26 cellular contexts compared by ENCODE assay signal in the genomic region with DNA sequence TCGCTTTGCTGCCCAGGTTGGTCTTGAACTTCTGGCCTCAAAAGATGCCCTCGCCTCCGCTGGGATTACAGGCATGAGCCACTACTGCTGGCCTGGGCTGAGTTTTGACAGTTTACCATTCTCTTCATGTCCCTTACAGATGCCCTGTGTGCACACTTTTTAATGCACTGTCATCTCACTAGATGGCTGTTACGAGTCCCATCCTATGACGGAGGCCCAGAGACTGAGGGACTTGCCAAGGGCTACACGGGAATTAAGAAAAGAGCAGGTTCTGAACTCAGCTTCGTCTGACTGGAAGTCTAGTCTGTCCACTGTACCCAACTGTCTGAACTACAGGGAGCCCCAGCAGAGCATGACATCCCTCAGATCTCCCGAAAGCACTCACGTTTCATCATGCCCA.
"Had no signal": no experiment of that assay in that cellular context is flagged by ENCODE, and none has a peak within 500 bp of the region (broad histone marks: within the 10 kb centered on the region; RNA-seq: fewer than 3 reads in every experiment).

No MANE protein-coding gene starts in this region.

- H3K36me3 Mint-ChIP-seq: activated naive CD4-positive, alpha-beta T cell treated with anti-CD3 and anti-CD28 coated beads, Interleukin-2, amount 50 U/mL, for 72 hours; brain; mesothelial cell of epicardium; naive thymus-derived CD8-positive, alpha-beta T cell; WTC11 had no signal

- H3K27me3 Mint-ChIP-seq: activated CD4-positive, alpha-beta T cell treated with anti-CD3 and anti-CD28 coated beads for 36 hours; activated T-cell treated with anti-CD3 and anti-CD28 coated beads, Interleukin-2, amount 50 U/mL, for 24 hours; naive thymus-derived CD8-positive, alpha-beta T cell had no signal

- H3K4me2 ChIP-seq: hepatocyte had no signal

- H2AFZ ChIP-seq: hepatocyte had no signal

- H3K9me3 Mint-ChIP-seq: activated naive CD4-positive, alpha-beta T cell treated with anti-CD3 and anti-CD28 coated beads, Interleukin-2, amount 50 U/mL, for 72 hours; activated T-cell treated with anti-CD3 and anti-CD28 coated beads, Interleukin-2, amount 50 U/mL, for 24 hours; activated T-helper 17 cell treated with anti-CD3 and anti-CD28 coated beads, Interleukin-2, amount 50 U/mL, for 72 hours; dendritic cell treated with granulocyte-macrophage colony-stimulating factor and Interleukin-4, amounts not matched to agents 40 ng/mL and 50 ng/mL, for 4 days; mesothelial cell of epicardium; naive thymus-derived CD8-positive, alpha-beta T cell; WTC11 had no signal

- H3K27ac ChIP-seq: hepatocyte, spleen, upper lobe of left lung had no signal

- H3K4me3 Mint-ChIP-seq: activated CD4-positive, alpha-beta T cell treated with anti-CD3 and anti-CD28 coated beads for 36 hours; activated T-cell treated with anti-CD3 and anti-CD28 coated beads, Interleukin-2, amount 50 U/mL, for 24 hours; activated T-helper 17 cell treated with anti-CD3 and anti-CD28 coated beads, Interleukin-2, amount 50 U/mL, for 72 hours; brain; dendritic cell treated with granulocyte-macrophage colony-stimulating factor and Interleukin-4, amounts not matched to agents 40 ng/mL and 50 ng/mL, for 4 days; mesothelial cell of epicardium; naive thymus-derived CD8-positive, alpha-beta T cell; WTC11 had no signal

- H3K4me1 Mint-ChIP-seq: activated T-helper 17 cell treated with anti-CD3 and anti-CD28 coated beads, Interleukin-2, amount 50 U/mL, for 72 hours had no signal

- H3K4me3 ChIP-seq: hepatocyte, spleen, upper lobe of left lung had no signal

- H3K9me3 ChIP-seq: spleen, upper lobe of left lung had no signal

- H3K36me3 ChIP-seq: spleen, upper lobe of left lung had no signal

- H3K79me2 ChIP-seq: hepatocyte had no signal

- DNase-seq: activated CD4-positive, alpha-beta T cell treated with anti-CD3 and anti-CD28 coated beads for 36 hours; activated CD4-positive, alpha-beta T cell treated with anti-CD3 and anti-CD28 coated beads, Interleukin-2, amount 50 U/mL, for 4 hours; activated CD8-positive, alpha-beta memory T cell treated with anti-CD3 and anti-CD28 coated beads for 24 hours; activated CD8-positive, alpha-beta memory T cell treated with anti-CD3 and anti-CD28 coated beads, Interleukin-2, amount 50 U/mL, for 4 hours; activated T-cell treated with anti-CD3 and anti-CD28 coated beads, Interleukin-2, amount 50 U/mL, for 24 hours; aorta; effector CD8-positive, alpha-beta T cell; glutamatergic neuron; left ventricle myocardium superior; mammary epithelial cell; naive thymus-derived CD8-positive, alpha-beta T cell; spleen; stimulated activated CD4-positive, alpha-beta T cell treated with anti-CD3 and anti-CD28 coated beads, Interleukin-4, amount 100 ng/mL, for 24 hours; stimulated activated naive CD8-positive, alpha-beta T cell treated with anti-CD3 and anti-CD28 coated beads, Interleukin-15, Interleukin-2, amounts not matched to agents 100 U/mL and 50 U/mL, for 24 hours; T1000; upper lobe of left lung had no signal

- H3K27me3 ChIP-seq: hepatocyte, spleen, upper lobe of left lung had no signal

- H3K27ac Mint-ChIP-seq: activated CD4-positive, alpha-beta T cell treated with anti-CD3 and anti-CD28 coated beads for 36 hours; activated naive CD4-positive, alpha-beta T cell treated with anti-CD3 and anti-CD28 coated beads, Interleukin-2, amount 50 U/mL, for 72 hours; activated T-cell treated with anti-CD3 and anti-CD28 coated beads, Interleukin-2, amount 50 U/mL, for 24 hours; activated T-helper 17 cell treated with anti-CD3 and anti-CD28 coated beads, Interleukin-2, amount 50 U/mL, for 72 hours; brain; dendritic cell treated with granulocyte-macrophage colony-stimulating factor and Interleukin-4, amounts not matched to agents 40 ng/mL and 50 ng/mL, for 4 days; mesothelial cell of epicardium; WTC11 had no signal

- FAIRE-seq: endothelial cell of umbilical vein, frontal cortex had no signal

- ATAC-seq: activated CD4-positive, alpha-beta T cell treated with anti-CD3 and anti-CD28 coated beads for 36 hours; activated naive CD4-positive, alpha-beta T cell treated with anti-CD3 and anti-CD28 coated beads, Interleukin-2, amount 50 U/mL, for 72 hours; activated T-helper 17 cell treated with anti-CD3 and anti-CD28 coated beads, Interleukin-2, amount 50 U/mL, for 72 hours; esophagus mucosa; left ventricle myocardium superior; naive thymus-derived CD8-positive, alpha-beta T cell; stimulated activated naive CD8-positive, alpha-beta T cell treated with anti-CD3 and anti-CD28 coated beads, Interleukin-15, Interleukin-2, amounts not matched to agents 100 U/mL and 50 U/mL, for 24 hours; WTC11 had no signal
